In genomic region chr16:56673916-56674315, GRCh38 we compare ENCODE assay signal across 1 cellular context.
TF ChIP-seq lines count a peak whose summit lies in the region.

No MANE protein-coding gene starts in this region.

TF ChIP-seq in WTC11, 78 proteins besides CTCF, POLR2A, EP300 and RAD21:
- TF ChIP-seq, protein P1, sequence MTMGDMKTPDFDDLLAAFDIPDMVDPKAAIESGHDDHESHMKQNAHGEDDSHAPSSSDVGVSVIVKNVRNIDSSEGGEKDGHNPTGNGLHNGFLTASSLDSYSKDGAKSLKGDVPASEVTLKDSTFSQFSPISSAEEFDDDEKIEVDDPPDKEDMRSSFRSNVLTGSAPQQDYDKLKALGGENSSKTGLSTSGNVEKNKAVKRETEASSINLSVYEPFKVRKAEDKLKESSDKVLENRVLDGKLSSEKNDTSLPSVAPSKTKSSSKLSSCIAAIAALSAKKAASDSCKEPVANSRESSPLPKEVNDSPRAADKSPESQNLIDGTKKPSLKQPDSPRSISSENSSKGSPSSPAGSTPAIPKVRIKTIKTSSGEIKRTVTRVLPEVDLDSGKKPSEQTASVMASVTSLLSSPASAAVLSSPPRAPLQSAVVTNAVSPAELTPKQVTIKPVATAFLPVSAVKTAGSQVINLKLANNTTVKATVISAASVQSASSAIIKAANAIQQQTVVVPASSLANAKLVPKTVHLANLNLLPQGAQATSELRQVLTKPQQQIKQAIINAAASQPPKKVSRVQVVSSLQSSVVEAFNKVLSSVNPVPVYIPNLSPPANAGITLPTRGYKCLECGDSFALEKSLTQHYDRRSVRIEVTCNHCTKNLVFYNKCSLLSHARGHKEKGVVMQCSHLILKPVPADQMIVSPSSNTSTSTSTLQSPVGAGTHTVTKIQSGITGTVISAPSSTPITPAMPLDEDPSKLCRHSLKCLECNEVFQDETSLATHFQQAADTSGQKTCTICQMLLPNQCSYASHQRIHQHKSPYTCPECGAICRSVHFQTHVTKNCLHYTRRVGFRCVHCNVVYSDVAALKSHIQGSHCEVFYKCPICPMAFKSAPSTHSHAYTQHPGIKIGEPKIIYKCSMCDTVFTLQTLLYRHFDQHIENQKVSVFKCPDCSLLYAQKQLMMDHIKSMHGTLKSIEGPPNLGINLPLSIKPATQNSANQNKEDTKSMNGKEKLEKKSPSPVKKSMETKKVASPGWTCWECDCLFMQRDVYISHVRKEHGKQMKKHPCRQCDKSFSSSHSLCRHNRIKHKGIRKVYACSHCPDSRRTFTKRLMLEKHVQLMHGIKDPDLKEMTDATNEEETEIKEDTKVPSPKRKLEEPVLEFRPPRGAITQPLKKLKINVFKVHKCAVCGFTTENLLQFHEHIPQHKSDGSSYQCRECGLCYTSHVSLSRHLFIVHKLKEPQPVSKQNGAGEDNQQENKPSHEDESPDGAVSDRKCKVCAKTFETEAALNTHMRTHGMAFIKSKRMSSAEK (CRISPR knock-in tag; IDR thresholded peaks at IDR 0.05; ENCODE audit: borderline replicate concordance): no peak
- TF ChIP-seq NR3C1 (CRISPR knock-in tag; conservative IDR thresholded peaks at IDR 0.05; ENCODE audit: low read depth) (no peak), HMGXB4 (CRISPR knock-in tag; IDR thresholded peaks at IDR 0.05) (no peak), ATF1 (CRISPR knock-in tag; IDR thresholded peaks at IDR 0.05) (no peak), ZSCAN18 (CRISPR knock-in tag; IDR thresholded peaks at IDR 0.05) (no peak), ZBTB43 (CRISPR knock-in tag; IDR thresholded peaks at IDR 0.05) (no peak), ZNF232 (CRISPR knock-in tag; IDR thresholded peaks at IDR 0.05) (no peak), NR2C2 (CRISPR knock-in tag; IDR thresholded peaks at IDR 0.05) (no peak), ESRRA (CRISPR knock-in tag; IDR thresholded peaks at IDR 0.05; ENCODE audit: borderline replicate concordance) (no peak), KAT7 (CRISPR knock-in tag; IDR thresholded peaks at IDR 0.05; ENCODE audit: borderline replicate concordance) (no peak)
- TF ChIP-seq, protein P2, sequence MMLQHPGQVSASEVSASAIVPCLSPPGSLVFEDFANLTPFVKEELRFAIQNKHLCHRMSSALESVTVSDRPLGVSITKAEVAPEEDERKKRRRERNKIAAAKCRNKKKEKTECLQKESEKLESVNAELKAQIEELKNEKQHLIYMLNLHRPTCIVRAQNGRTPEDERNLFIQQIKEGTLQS (CRISPR knock-in tag; conservative IDR thresholded peaks at IDR 0.05): no peak
- TF ChIP-seq, protein P3, sequence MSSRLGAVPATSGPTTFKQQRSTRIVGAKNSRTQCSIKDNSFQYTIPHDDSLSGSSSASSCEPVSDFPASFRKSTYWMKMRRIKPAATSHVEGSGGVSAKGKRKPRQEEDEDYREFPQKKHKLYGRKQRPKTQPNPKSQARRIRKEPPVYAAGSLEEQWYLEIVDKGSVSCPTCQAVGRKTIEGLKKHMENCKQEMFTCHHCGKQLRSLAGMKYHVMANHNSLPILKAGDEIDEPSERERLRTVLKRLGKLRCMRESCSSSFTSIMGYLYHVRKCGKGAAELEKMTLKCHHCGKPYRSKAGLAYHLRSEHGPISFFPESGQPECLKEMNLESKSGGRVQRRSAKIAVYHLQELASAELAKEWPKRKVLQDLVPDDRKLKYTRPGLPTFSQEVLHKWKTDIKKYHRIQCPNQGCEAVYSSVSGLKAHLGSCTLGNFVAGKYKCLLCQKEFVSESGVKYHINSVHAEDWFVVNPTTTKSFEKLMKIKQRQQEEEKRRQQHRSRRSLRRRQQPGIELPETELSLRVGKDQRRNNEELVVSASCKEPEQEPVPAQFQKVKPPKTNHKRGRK (CRISPR knock-in tag; IDR thresholded peaks at IDR 0.05; ENCODE audit: borderline replicate concordance): no peak
- TF ChIP-seq, protein P4, sequence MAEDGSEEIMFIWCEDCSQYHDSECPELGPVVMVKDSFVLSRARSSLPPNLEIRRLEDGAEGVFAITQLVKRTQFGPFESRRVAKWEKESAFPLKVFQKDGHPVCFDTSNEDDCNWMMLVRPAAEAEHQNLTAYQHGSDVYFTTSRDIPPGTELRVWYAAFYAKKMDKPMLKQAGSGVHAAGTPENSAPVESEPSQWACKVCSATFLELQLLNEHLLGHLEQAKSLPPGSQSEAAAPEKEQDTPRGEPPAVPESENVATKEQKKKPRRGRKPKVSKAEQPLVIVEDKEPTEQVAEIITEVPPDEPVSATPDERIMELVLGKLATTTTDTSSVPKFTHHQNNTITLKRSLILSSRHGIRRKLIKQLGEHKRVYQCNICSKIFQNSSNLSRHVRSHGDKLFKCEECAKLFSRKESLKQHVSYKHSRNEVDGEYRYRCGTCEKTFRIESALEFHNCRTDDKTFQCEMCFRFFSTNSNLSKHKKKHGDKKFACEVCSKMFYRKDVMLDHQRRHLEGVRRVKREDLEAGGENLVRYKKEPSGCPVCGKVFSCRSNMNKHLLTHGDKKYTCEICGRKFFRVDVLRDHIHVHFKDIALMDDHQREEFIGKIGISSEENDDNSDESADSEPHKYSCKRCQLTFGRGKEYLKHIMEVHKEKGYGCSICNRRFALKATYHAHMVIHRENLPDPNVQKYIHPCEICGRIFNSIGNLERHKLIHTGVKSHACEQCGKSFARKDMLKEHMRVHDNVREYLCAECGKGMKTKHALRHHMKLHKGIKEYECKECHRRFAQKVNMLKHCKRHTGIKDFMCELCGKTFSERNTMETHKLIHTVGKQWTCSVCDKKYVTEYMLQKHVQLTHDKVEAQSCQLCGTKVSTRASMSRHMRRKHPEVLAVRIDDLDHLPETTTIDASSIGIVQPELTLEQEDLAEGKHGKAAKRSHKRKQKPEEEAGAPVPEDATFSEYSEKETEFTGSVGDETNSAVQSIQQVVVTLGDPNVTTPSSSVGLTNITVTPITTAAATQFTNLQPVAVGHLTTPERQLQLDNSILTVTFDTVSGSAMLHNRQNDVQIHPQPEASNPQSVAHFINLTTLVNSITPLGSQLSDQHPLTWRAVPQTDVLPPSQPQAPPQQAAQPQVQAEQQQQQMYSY (CRISPR knock-in tag; IDR thresholded peaks at IDR 0.05): no peak
